In the genomic region with DNA sequence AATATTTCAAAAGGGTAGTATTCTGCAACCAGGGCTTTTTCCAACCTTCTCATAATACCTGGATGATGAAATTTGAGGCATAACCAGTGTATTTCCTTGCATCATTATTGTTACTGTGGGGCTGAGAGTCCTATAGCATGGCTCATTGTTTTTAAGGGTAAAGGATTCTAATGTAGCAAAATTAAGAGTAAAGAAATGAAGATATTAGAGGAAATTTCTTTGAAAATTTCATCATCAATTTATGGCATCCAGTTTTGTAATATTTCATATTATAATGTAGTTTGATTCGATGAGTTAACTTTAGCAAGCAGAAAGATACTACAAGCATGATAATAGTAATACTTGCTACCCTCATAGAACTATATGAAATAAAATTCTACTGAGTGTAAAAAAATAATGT, we compare ENCODE assay signal across 8 cellular contexts.
"Had no signal": no experiment of that assay in that cellular context is flagged by ENCODE, and none has a peak within 500 bp of the region (broad histone marks: within the 10 kb centered on the region; RNA-seq: fewer than 3 reads in every experiment).

No MANE protein-coding gene starts in this region.

- FAIRE-seq: G401.6, GM12878, GM12891, GM12892, GM18507, GM19239 had no signal

- H3K4me3 ChIP-seq: GM12878 had no signal

- ATAC-seq: GM12878 had no signal

- DNase-seq: GDM1, GF-D8 had no signal
